Comparison of ENCODE assay signal across 22 cellular contexts in the genomic region with DNA sequence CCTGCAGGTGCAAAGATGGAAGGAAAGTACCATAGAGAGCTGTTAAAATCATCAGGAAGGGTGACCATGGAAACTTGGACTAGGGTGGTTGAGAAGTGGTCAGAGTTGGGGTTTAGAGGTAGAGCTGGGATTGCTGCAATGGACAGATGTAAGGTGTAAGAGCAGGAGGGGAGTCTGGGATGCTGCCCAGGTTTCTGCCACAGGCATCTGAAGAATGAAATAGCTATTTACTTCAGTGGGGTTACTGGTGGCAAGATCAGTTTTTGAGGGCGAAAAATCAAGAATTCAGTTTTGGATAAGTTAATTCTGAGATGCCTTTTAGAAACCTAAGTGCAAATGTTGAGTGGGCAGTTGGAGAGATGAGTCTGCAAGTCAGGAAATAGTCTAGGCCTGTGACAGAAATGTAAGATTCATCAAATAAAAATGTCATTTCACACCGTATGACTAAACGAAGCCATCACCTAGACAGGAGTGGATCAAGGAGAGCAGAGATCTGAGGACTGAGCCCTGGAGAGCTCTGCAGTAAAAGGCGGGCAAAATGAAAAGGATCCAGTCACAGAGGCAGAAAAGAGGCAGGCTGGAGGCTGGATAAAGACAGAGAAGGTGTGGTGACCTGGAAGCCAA.
"Had no signal": no experiment of that assay in that cellular context is flagged by ENCODE, and none has a peak within 500 bp of the region (broad histone marks: within the 10 kb centered on the region; RNA-seq: fewer than 3 reads in every experiment).

No MANE protein-coding gene starts in this region.

- H3K4me3 ChIP-seq: ascending aorta, coronary artery, prostate gland, right lobe of liver, spleen, upper lobe of left lung had no signal

- H3K4me3 Mint-ChIP-seq: activated CD8-positive, alpha-beta T cell treated with anti-CD3 and anti-CD28 coated beads for 36 hours; activated naive CD8-positive, alpha-beta T cell treated with anti-CD3 and anti-CD28 coated beads, Interleukin-2, amount 50 U/mL, for 24 hours; activated T-helper 1 cell treated with anti-CD3 and anti-CD28 coated beads, Interleukin-12 subunit alpha, Interleukin-12 subunit beta, Interleukin-2, Interleukin-4 antibody, amounts not matched to agents 30 ng/mL and 10 ng/mL and 1 ng/mL, durations not matched to agents 14 hours and 24 hours and 36 hours; immature natural killer cell; memory B cell; nephron progenitor cell had no signal

- ATAC-seq: activated CD8-positive, alpha-beta T cell treated with anti-CD3 and anti-CD28 coated beads for 36 hours; activated naive CD8-positive, alpha-beta T cell treated with anti-CD3 and anti-CD28 coated beads, Interleukin-2, amount 50 U/mL, for 24 hours; left lobe of liver; right lobe of liver had no signal

- H3K27me3 Mint-ChIP-seq: activated CD8-positive, alpha-beta T cell treated with anti-CD3 and anti-CD28 coated beads for 36 hours; activated naive CD8-positive, alpha-beta T cell treated with anti-CD3 and anti-CD28 coated beads, Interleukin-2, amount 50 U/mL, for 24 hours; memory B cell had no signal

- H3K27me3 ChIP-seq: ascending aorta, right lobe of liver, spleen, upper lobe of left lung had no signal

- H3K36me3 Mint-ChIP-seq: immature natural killer cell, memory B cell had no signal

- H3K27ac ChIP-seq: ascending aorta, coronary artery, epithelial cell of prostate, prostate gland, right lobe of liver, spleen, upper lobe of left lung, VCaP had no signal

- H3K4me1 Mint-ChIP-seq: activated naive CD8-positive, alpha-beta T cell treated with anti-CD3 and anti-CD28 coated beads, Interleukin-2, amount 50 U/mL, for 24 hours; immature natural killer cell; memory B cell had no signal

- H3K9me3 Mint-ChIP-seq: activated CD8-positive, alpha-beta T cell treated with anti-CD3 and anti-CD28 coated beads for 36 hours; activated naive CD8-positive, alpha-beta T cell treated with anti-CD3 and anti-CD28 coated beads, Interleukin-2, amount 50 U/mL, for 24 hours; activated T-helper 1 cell treated with anti-CD3 and anti-CD28 coated beads, Interleukin-12 subunit alpha, Interleukin-12 subunit beta, Interleukin-2, Interleukin-4 antibody, amounts not matched to agents 30 ng/mL and 10 ng/mL and 1 ng/mL, durations not matched to agents 14 hours and 24 hours and 36 hours; immature natural killer cell; memory B cell had no signal

- H3K27ac Mint-ChIP-seq: activated CD8-positive, alpha-beta T cell treated with anti-CD3 and anti-CD28 coated beads for 36 hours; activated naive CD8-positive, alpha-beta T cell treated with anti-CD3 and anti-CD28 coated beads, Interleukin-2, amount 50 U/mL, for 24 hours; activated T-helper 1 cell treated with anti-CD3 and anti-CD28 coated beads, Interleukin-12 subunit alpha, Interleukin-12 subunit beta, Interleukin-2, Interleukin-4 antibody, amounts not matched to agents 30 ng/mL and 10 ng/mL and 1 ng/mL, durations not matched to agents 14 hours and 24 hours and 36 hours; immature natural killer cell; memory B cell; nephron progenitor cell had no signal

- H3K36me3 ChIP-seq: ascending aorta, prostate gland, right lobe of liver, spleen, upper lobe of left lung had no signal

- H3K9me3 ChIP-seq: ascending aorta, prostate gland, right lobe of liver, spleen, upper lobe of left lung had no signal

- H3K4me1 ChIP-seq: ascending aorta, prostate gland, right lobe of liver, spleen, upper lobe of left lung had no signal

- DNase-seq: activated CD8-positive, alpha-beta memory T cell treated with anti-CD3 and anti-CD28 coated beads, Interleukin-2, amount 50 U/mL, for 4 hours; activated CD8-positive, alpha-beta T cell treated with anti-CD3 and anti-CD28 coated beads for 36 hours; activated naive CD4-positive, alpha-beta T cell treated with Interleukin-2 at 50 U/mL for 16 hours; activated naive CD8-positive, alpha-beta T cell treated with anti-CD3 and anti-CD28 coated beads, Interleukin-2, amount 50 U/mL, for 24 hours; central memory CD4-positive, alpha-beta T cell; effector CD8-positive, alpha-beta T cell; immature natural killer cell; nephron progenitor cell; right lobe of liver; spleen; stimulated activated CD4-positive, alpha-beta T cell treated with anti-CD3 and anti-CD28 coated beads, Interleukin-1b, Interleukin-23, amount 100 ng/mL, for 48 hours; stimulated activated naive CD4-positive, alpha-beta T cell; T1000; upper lobe of left lung had no signal
